Comparison of ENCODE assay signal across 26 cellular contexts in genomic region chr5:88740604-88741003, GRCh38.
"Had no signal": no experiment of that assay in that cellular context is flagged by ENCODE, and none has a peak within 500 bp of the region (broad histone marks: within the 10 kb centered on the region; RNA-seq: fewer than 3 reads in every experiment).

No MANE protein-coding gene starts in this region.

- H3K4me1 Mint-ChIP-seq: activated CD4-positive, alpha-beta T cell treated with anti-CD3 and anti-CD28 coated beads for 36 hours; activated naive CD8-positive, alpha-beta T cell treated with anti-CD3 and anti-CD28 coated beads, Interleukin-2, amount 10 ng/mL, durations not matched to agents 7 days and 5 days; T-helper 17 cell had no signal

- FAIRE-seq: TTC549 had no signal

- H3K36me3 Mint-ChIP-seq: activated naive CD8-positive, alpha-beta T cell treated with anti-CD3 and anti-CD28 coated beads, Interleukin-2, amount 10 ng/mL, durations not matched to agents 7 days and 5 days had no signal

- H3K4me3 ChIP-seq: adrenal gland, PC-9 had no signal

- H3K27ac Mint-ChIP-seq: activated CD4-positive, alpha-beta T cell treated with anti-CD3 and anti-CD28 coated beads for 36 hours; activated CD8-positive, alpha-beta T cell treated with anti-CD3 and anti-CD28 coated beads, Interleukin-2, amount 10 ng/mL, durations not matched to agents 7 days and 5 days; activated naive CD8-positive, alpha-beta T cell treated with anti-CD3 and anti-CD28 coated beads, Interleukin-2, amount 10 ng/mL, durations not matched to agents 7 days and 5 days; T-helper 17 cell had no signal

- H3K27me3 ChIP-seq: adrenal gland had no signal

- H3K4me2 ChIP-seq: PC-9 had no signal

- ATAC-seq: activated CD4-positive, alpha-beta T cell treated with anti-CD3 and anti-CD28 coated beads for 36 hours; activated CD8-positive, alpha-beta T cell treated with anti-CD3 and anti-CD28 coated beads, Interleukin-2, amount 10 ng/mL, durations not matched to agents 7 days and 5 days; T-helper 17 cell had no signal

- H3K9me3 Mint-ChIP-seq: activated naive CD8-positive, alpha-beta T cell treated with anti-CD3 and anti-CD28 coated beads, Interleukin-2, amount 10 ng/mL, durations not matched to agents 7 days and 5 days had no signal

- H3K4me3 Mint-ChIP-seq: activated CD4-positive, alpha-beta T cell treated with anti-CD3 and anti-CD28 coated beads for 36 hours; activated CD8-positive, alpha-beta T cell treated with anti-CD3 and anti-CD28 coated beads, Interleukin-2, amount 10 ng/mL, durations not matched to agents 7 days and 5 days; activated naive CD8-positive, alpha-beta T cell treated with anti-CD3 and anti-CD28 coated beads, Interleukin-2, amount 10 ng/mL, durations not matched to agents 7 days and 5 days; T-helper 17 cell had no signal

- H3K27ac ChIP-seq: adrenal gland, PC-9 had no signal

- H3K9me3 ChIP-seq: adrenal gland had no signal

- H2AFZ ChIP-seq: PC-9 had no signal

- DNase-seq: activated CD4-positive, alpha-beta T cell treated with anti-CD3 and anti-CD28 coated beads for 36 hours; activated CD4-positive, alpha-beta T cell treated with anti-CD3 and anti-CD28 coated beads, Interleukin-2, amount 50 U/mL, for 4 hours; activated CD4-positive, CD25-positive, alpha-beta regulatory T cell; activated CD8-positive, alpha-beta memory T cell treated with anti-CD3 and anti-CD28 coated beads, Interleukin-2, amount 50 U/mL, for 48 hours; activated CD8-positive, alpha-beta T cell treated with anti-CD3 and anti-CD28 coated beads, Interleukin-2, amount 10 ng/mL, durations not matched to agents 7 days and 5 days; activated naive CD4-positive, alpha-beta T cell treated with anti-CD3 and anti-CD28 coated beads, Interleukin-2, amount 50 U/mL, for 16 hours; activated naive CD8-positive, alpha-beta T cell treated with anti-CD3 and anti-CD28 coated beads, Interleukin-2, amount 10 ng/mL, durations not matched to agents 7 days and 5 days; activated T-cell treated with anti-CD3 and anti-CD28 coated beads, Interleukin-2, amount 50 U/mL, for 1 hour; adrenal gland; anterior cingulate cortex; cerebellar nuclear complex; Kasumi-1; KBM-7; NCI-H1105 treated with DMSO at 0.1 percent for 48 hours; NCI-H146; NCI-H187 treated with DMSO at 0.1 percent for 48 hours; NCI-H2081 treated with DMSO at 0.1 percent for 48 hours; NCI-H2227 treated with DMSO at 0.1 percent for 48 hours; NCI-H446 treated with DMSO at 0.1 percent for 48 hours; NCI-H526; NCI-H82; PC-9; SIG-M5; T-helper 17 cell; T-helper 9 cell had no signal
